In genomic region chr19:1823020-1823419, GRCh38 we compare ENCODE assay signal across 29 cellular contexts.
"Had no signal": no experiment of that assay in that cellular context is flagged by ENCODE, and none has a peak within 500 bp of the region (broad histone marks: within the 10 kb centered on the region; RNA-seq: fewer than 3 reads in every experiment).

No MANE protein-coding gene starts in this region.

- DNase-seq: naive B cell; naive thymus-derived CD8-positive, alpha-beta T cell; nephron progenitor cell; nucleus accumbens; ovary; posterior cingulate gyrus; psoas muscle; right lobe of liver; sigmoid colon; small intestine; stimulated activated CD4-positive, alpha-beta T cell treated with anti-CD3 and anti-CD28 coated beads, Interleukin-1b, Interleukin-23, amount 100 ng/mL, for 48 hours; stimulated activated CD4-positive, alpha-beta T cell treated with anti-CD3 and anti-CD28 coated beads, Interleukin-2, amount 100 ng/mL, for 48 hours; stimulated activated CD4-positive, alpha-beta T cell treated with anti-CD3 and anti-CD28 coated beads, Interleukin-4, amount 100 ng/mL, for 24 hours; stimulated activated naive CD4-positive, alpha-beta T cell; stimulated activated naive CD8-positive, alpha-beta T cell treated with anti-CD3 and anti-CD28 coated beads, Interleukin-15, amount 100 ng/mL, for 72 hours; stimulated activated naive CD8-positive, alpha-beta T cell treated with anti-CD3 and anti-CD28 coated beads, Interleukin-15, Interleukin-2, amounts not matched to agents 100 U/mL and 50 U/mL, for 24 hours; tibial artery; transverse colon; upper lobe of right lung; uterus had no signal

- H3K4me1 Mint-ChIP-seq: neural crest cell had no signal

- H3K36me3 ChIP-seq: ovary, uterus had no signal

- H3K4me3 Mint-ChIP-seq: naive thymus-derived CD8-positive, alpha-beta T cell; natural killer cell treated with Interleukin-12 subunit alpha and Interleukin-12 subunit beta and Interleukin-15 and Interleukin-18, amount 100 ng/mL, for 72 hours; nephron progenitor cell; neural crest cell; stimulated activated memory B cell treated with anti-CD40 and anti-IgM and Interleukin-4, amounts not matched to agents 10 μg/mL and 1 μg/mL and 100 μg/mL, for 72 hours; stimulated activated naive CD8-positive, alpha-beta T cell treated with anti-CD3 and anti-CD28 coated beads, Interleukin-15, amount 100 ng/mL, for 72 hours; type B pancreatic cell had no signal

- H3K27ac ChIP-seq: neutrophil, ovary, parathyroid adenoma, psoas muscle, right lobe of liver, sigmoid colon, suprapubic skin, testis, tibial artery, transverse colon, upper lobe of right lung, uterus had no signal

- H3K27me3 Mint-ChIP-seq: naive B cell; naive thymus-derived CD8-positive, alpha-beta T cell; natural killer cell treated with Interleukin-12 subunit alpha and Interleukin-12 subunit beta and Interleukin-15 and Interleukin-18, amount 100 ng/mL, for 72 hours; progenitor cell of endocrine pancreas; stimulated activated memory B cell treated with anti-CD40 and anti-IgM and Interleukin-4, amounts not matched to agents 10 μg/mL and 1 μg/mL and 100 μg/mL, for 72 hours; stimulated activated naive CD8-positive, alpha-beta T cell treated with anti-CD3 and anti-CD28 coated beads, Interleukin-15, amount 100 ng/mL, for 72 hours; type B pancreatic cell had no signal

- H3K9ac ChIP-seq: parathyroid adenoma had no signal

- H2AFZ ChIP-seq: parathyroid adenoma had no signal

- H3K9me3 Mint-ChIP-seq: naive B cell; naive thymus-derived CD8-positive, alpha-beta T cell; natural killer cell treated with Interleukin-12 subunit alpha and Interleukin-12 subunit beta and Interleukin-15 and Interleukin-18, amount 100 ng/mL, for 72 hours; nephron progenitor cell; neural crest cell; stimulated activated memory B cell treated with anti-CD40 and anti-IgM and Interleukin-4, amounts not matched to agents 10 μg/mL and 1 μg/mL and 100 μg/mL, for 72 hours; stimulated activated naive CD8-positive, alpha-beta T cell treated with anti-CD3 and anti-CD28 coated beads, Interleukin-15, amount 100 ng/mL, for 72 hours; type B pancreatic cell had no signal

- H3K36me3 Mint-ChIP-seq: natural killer cell treated with Interleukin-12 subunit alpha and Interleukin-12 subunit beta and Interleukin-15 and Interleukin-18, amount 100 ng/mL, for 72 hours had no signal

- H3K4me1 ChIP-seq: parathyroid adenoma, upper lobe of right lung, uterus had no signal

- H3K4me3 ChIP-seq: ovary, psoas muscle, right lobe of liver, sigmoid colon, suprapubic skin, testis, tibial artery, transverse colon, upper lobe of right lung, uterus had no signal

- H3K9me3 ChIP-seq: neutrophil, ovary, psoas muscle, right lobe of liver, sigmoid colon, suprapubic skin, testis, tibial artery, transverse colon, upper lobe of right lung, uterus had no signal

- H3K27ac Mint-ChIP-seq: naive B cell; naive thymus-derived CD8-positive, alpha-beta T cell; natural killer cell treated with Interleukin-12 subunit alpha and Interleukin-12 subunit beta and Interleukin-15 and Interleukin-18, amount 100 ng/mL, for 72 hours; nephron progenitor cell; progenitor cell of endocrine pancreas; stimulated activated memory B cell treated with anti-CD40 and anti-IgM and Interleukin-4, amounts not matched to agents 10 μg/mL and 1 μg/mL and 100 μg/mL, for 72 hours; type B pancreatic cell had no signal

- H3K27me3 ChIP-seq: neutrophil, ovary, right lobe of liver, sigmoid colon, suprapubic skin, testis, tibial artery, transverse colon, upper lobe of right lung, uterus had no signal
